ENCODE assay signal across 13 cellular contexts in the genomic region with DNA sequence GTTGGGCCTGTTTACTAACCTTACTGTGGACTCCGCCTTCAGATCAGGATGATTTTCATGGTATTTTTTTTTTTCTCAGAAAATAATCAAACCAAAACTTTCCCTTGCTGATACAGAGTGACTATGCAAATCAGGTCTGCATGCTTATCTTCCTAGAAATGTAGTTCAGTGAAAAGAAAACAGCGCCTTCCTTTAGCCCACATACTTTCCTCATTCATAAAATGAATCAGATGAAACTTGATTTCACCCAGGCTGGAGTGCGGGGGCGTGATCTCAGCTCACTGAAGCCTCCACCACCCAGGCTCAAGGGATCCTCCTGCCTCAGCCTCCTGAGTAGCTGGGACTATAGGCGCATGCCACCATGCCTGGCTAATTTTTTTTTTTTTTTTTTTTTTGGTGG. TPM values are rescaled to one million over a fixed set of nuclear protein-coding genes. Genes with fewer than 3 reads are reported as not detected.
DNase-seq lines count a peak whose midpoint lies in the region; ATAC-seq, FAIRE-seq and TF ChIP-seq lines count a peak whose summit lies in the region.
"Had no signal": no experiment of that assay in that cellular context is flagged by ENCODE, and none has a peak within 500 bp of the region (broad histone marks: within the 10 kb centered on the region; RNA-seq: fewer than 3 reads in every experiment).

No MANE protein-coding gene starts in this region.

- no peak overlapping the region for H3K9ac ChIP-seq in kidney (ENCODE audit: low read length in 2 of 2)
- H3K9ac ChIP-seq: parathyroid adenoma had no signal

- intact Hi-C loops in gastrocnemius medialis (cut with DNase I; ENCODE audit: low total_unique reads) (no loop called here), kidney (cut with DNase I) (no loop called here)

- no peak for TF ChIP-seq CTCF in gastrocnemius medialis (IDR thresholded peaks at IDR 0.05 in 4 of 5, conservative IDR thresholded peaks at IDR 0.05 in 1 of 5)
- no peak for TF ChIP-seq CTCF in kidney (IDR thresholded peaks at IDR 0.05; ENCODE audit: borderline replicate concordance, extremely low read depth, insufficient read depth)

- H3K4me1 ChIP-seq in gastrocnemius medialis (peaks cover 46 to 56% of the 10 kb centered on the region in 2 donors), kidney (ENCODE audit: control insufficient read depth in 1 of 2, insufficient read depth in 1 of 2, low read depth in 1 of 2, low read length in 2 of 2) (peaks cover 46 to 61% of the 10 kb centered on the region in 2 donors)

- TF ChIP-seq POLR2A in GM12891 (IDR thresholded peaks at IDR 0.05; ENCODE audit: low read depth, low read length) (no peak), gastrocnemius medialis (IDR thresholded peaks at IDR 0.05) (no peak)

- H3K27ac ChIP-seq in gastrocnemius medialis (no peak overlapping the region), kidney (ENCODE audit: low read depth in 2 of 2, low read length in 2 of 2) (peak overlapping the region in 1 of 2 donors; percentile 14)
- H3K27ac ChIP-seq: parathyroid adenoma, thyroid gland had no signal

- ATAC-seq in gastrocnemius medialis (no peak), HG03108 (IDR thresholded peaks at IDR 0.05; ENCODE audit: unreplicated experiment) (no peak)
- ATAC-seq: CD8-positive, alpha-beta T cell had no signal

- H3K27me3 ChIP-seq in gastrocnemius medialis, result no peaks in the 10 kb centered on the region
- H3K27me3 ChIP-seq: thyroid gland had no signal

- DNase-seq in GM12891 (ENCODE audit: insufficient read length, low spot score) (no peak), astrocyte of the hippocampus (ENCODE audit: low read depth, low spot score) (peak; percentile 44), gastrocnemius medialis (no peak), DMS153 (lab: John Stamatoyannopoulos, UW) (no peak), kidney (no peak)
- peak; percentile 90 for DNase-seq in activated CD4-positive, alpha-beta T cell treated with anti-CD3 and anti-CD28 coated beads for 48 hours
- DNase-seq in stimulated activated CD4-positive, alpha-beta T cell treated with anti-CD3 and anti-CD28 coated beads, Interleukin-4, amount 100 ng/mL, for 4 hours, result peak; percentile 68 to 70
- DNase-seq: amniotic stem cell; CD8-positive, alpha-beta T cell; Right ventricle myocardium superior; thyroid gland had no signal

- in situ Hi-C loops in gastrocnemius medialis (cut with MboI; ENCODE audit: low sequenced_read_pairs in 4 of 4), result no loop called here

- no peak overlapping the region for H3K4me3 ChIP-seq in gastrocnemius medialis
- H3K4me3 ChIP-seq in kidney (ENCODE audit: low read length in 2 of 2), result no peak overlapping the region
- H3K4me3 ChIP-seq: thyroid gland had no signal

- FAIRE-seq in GM12891 (lab: Jason Lieb, UNC) (no peak), kidney (lab: Jason Lieb, UNC) (no peak)

- H3K9me3 ChIP-seq in gastrocnemius medialis (no peaks in the 10 kb centered on the region), kidney (ENCODE audit: control insufficient read depth in 1 of 2, low read length in 2 of 2) (no peaks in the 10 kb centered on the region)
- H3K9me3 ChIP-seq: thyroid gland had no signal

- H3K36me3 ChIP-seq in gastrocnemius medialis (no peaks in the 10 kb centered on the region), kidney (ENCODE audit: control insufficient read depth in 1 of 2, insufficient read depth in 2 of 2, low read length in 2 of 2) (no peaks in the 10 kb centered on the region)
- H3K36me3 ChIP-seq: thyroid gland had no signal

TF ChIP-seq in GM12891, 5 proteins besides CTCF, POLR2A, EP300 and RAD21:
- TF ChIP-seq POU2F2 (IDR thresholded peaks at IDR 0.05; ENCODE audit: low read depth, low read length), result peak; percentile 74
- TF ChIP-seq TAF1 (IDR thresholded peaks at IDR 0.05; ENCODE audit: low read depth, low read length), result no peak
- TF ChIP-seq SPI1 (IDR thresholded peaks at IDR 0.05; ENCODE audit: low read depth, low read length), result no peak
- TF ChIP-seq PAX5 (IDR thresholded peaks at IDR 0.05; ENCODE audit: insufficient read depth, low read length, severe bottlenecking), result no peak
- TF ChIP-seq POLR2AphosphoS5 (IDR thresholded peaks at IDR 0.05; ENCODE audit: low read depth, low read length), result no peak

RNA-seq across cellular contexts. Expression of gene ZNRF3, which starts 26.0 kb away (rescaled TPM):
- polyA plus RNA-seq in GM12891 (2012; ENCODE audit: low read depth, missing spikeins), result 0.03 TPM
- total RNA-seq in gastrocnemius medialis (10 to 100 TPM in 3 of 4 donors, 1 to 10 TPM in 1; 7.8 to 19.1 (median 11.1) TPM), kidney (24.4 TPM)
- 6.8 TPM for polyA plus RNA-seq in kidney (ENCODE audit: insufficient read depth, low read depth, low replicate concordance)

Comparison
In these comparisons a context has a peak if more than half of its experiments do, and no peak if none do; other contexts are left out.
1. DNase-seq: peak in activated CD4-positive, alpha-beta T cell treated with anti-CD3 and anti-CD28 coated beads for 48 hours (single experiment), astrocyte of the hippocampus (single experiment) and stimulated activated CD4-positive, alpha-beta T cell treated with anti-CD3 and anti-CD28 coated beads, Interleukin-4, amount 100 ng/mL, for 4 hours (2 of 2); none in GM12891 (single experiment), gastrocnemius medialis (0 of 2), DMS153 (single experiment) and kidney (single experiment).